In the genomic region with DNA sequence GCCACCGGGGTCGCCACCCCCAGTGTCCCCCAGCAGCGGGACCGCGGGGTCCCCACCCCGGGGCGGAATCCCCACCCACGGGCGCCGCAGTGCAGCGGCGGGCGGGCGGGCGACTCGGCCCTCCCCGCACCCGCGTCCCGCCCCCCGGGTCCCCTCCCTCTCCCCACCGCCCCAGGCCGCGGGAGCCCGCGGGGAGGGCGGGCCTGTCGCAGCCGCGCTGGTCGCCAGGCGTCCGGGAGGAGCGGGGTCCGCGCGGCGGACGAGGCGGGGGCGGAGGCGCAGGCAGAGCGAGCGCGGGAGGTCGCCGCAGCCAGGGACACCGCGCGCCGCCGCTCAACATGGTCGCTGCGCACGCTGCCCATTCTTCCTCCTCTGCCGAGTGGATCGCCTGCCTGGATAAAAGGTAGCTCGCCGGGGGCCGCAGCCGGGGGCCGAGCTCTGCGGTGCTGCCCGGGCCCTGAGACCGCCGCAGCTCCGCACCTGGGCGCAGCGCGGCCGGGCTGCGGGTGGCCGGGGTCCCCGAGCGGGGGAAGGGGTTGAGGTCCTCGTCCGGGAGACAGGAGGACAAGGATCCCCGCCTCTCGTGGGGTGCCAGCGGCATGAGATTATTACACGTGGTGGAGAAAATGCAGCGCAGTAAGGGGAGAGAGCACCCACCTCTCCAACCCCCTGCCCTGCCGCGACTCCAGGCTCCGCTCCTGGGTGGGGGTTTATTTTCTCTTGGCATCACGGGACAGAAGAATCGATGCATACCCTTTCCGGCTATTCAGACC, we compare ENCODE assay signal across 8 cellular contexts. TPM values are rescaled to one million over a fixed set of nuclear protein-coding genes. Genes with fewer than 3 reads are reported as not detected.
DNase-seq lines count a peak whose midpoint lies in the region; ATAC-seq and TF ChIP-seq lines count a peak whose summit lies in the region.

A gene (plus strand): TSS at position 200 of the 773 bp plus-strand sequence. CDS start 139 bp downstream, at position 339.

- H3K4me3 Mint-ChIP-seq in CD4-positive, CD25-positive, alpha-beta regulatory T cell, result peak within 1 kb of the TSS; percentile 47 to 67 (median 66)
- H3K4me3 Mint-ChIP-seq in MCF 10A (ENCODE audit: unreplicated experiment), result peak within 1 kb of the TSS; percentile 44

- CTCF ChIA-PET in MCF 10A (lab: Yijun Ruan, JAX), result interaction anchor here (1.3 kb wide), 1 partner anchor 31 kb away, joined by 3 read pairs; no protein-coding TSS in a partner anchor

- peaks cover 44% of the 10 kb centered on the region for H3K27me3 ChIP-seq in CD4-positive, CD25-positive, alpha-beta regulatory T cell (ENCODE audit: control insufficient read depth, insufficient read depth, low read length)

- no peaks in the 10 kb centered on the region for H3K9me3 ChIP-seq in CD4-positive, CD25-positive, alpha-beta regulatory T cell (ENCODE audit: control insufficient read depth in 2 of 2, low read length in 2 of 2)

- H3K9me3 Mint-ChIP-seq in CD4-positive, CD25-positive, alpha-beta regulatory T cell, result peaks cover 0 to 4% (median 0%) of the 10 kb centered on the region in 7 donors
- H3K9me3 Mint-ChIP-seq in MCF 10A (ENCODE audit: unreplicated experiment), result no peaks in the 10 kb centered on the region

- no peaks in the 10 kb centered on the region for H3K36me3 ChIP-seq in CD4-positive, CD25-positive, alpha-beta regulatory T cell (ENCODE audit: control insufficient read depth, insufficient read depth, low read length)

- no TSS peak for BruUV-seq in MCF 10A (replicated peaks; lab: Mats Ljungman, UMichigan)

- POLR2A ChIA-PET in MCF 10A (lab: Yijun Ruan, JAX), result interaction anchor here (0.7 kb wide), 1 partner anchor 935 kb away, joined by 3 read pairs; no protein-coding TSS in a partner anchor

- H3K4me1 Mint-ChIP-seq in CD4-positive, CD25-positive, alpha-beta regulatory T cell, result peaks cover 0 to 14% (median 1%) of the 10 kb centered on the region in 4 donors
- H3K4me1 Mint-ChIP-seq in MCF 10A (ENCODE audit: insufficient read depth, unreplicated experiment), result no peaks in the 10 kb centered on the region

- intact Hi-C loops in MCF 10A (cut with micrococcal nuclease) (no loop called here), left colon (cut with DNase I, micrococcal nuclease) (no loop called here)

- DNase-seq in CD4-positive, CD25-positive, alpha-beta regulatory T cell, result no peak
- DNase-seq in HuH-7.5 (ENCODE audit: low spot score) (peak; percentile 40), MCF 10A (ENCODE audit: unreplicated experiment) (no peak), left colon (no peak)

- peaks cover 59% of the 10 kb centered on the region for H3K27me3 Mint-ChIP-seq in CD4-positive, CD25-positive, alpha-beta regulatory T cell
- peaks cover 20% of the 10 kb centered on the region for H3K27me3 Mint-ChIP-seq in MCF 10A (ENCODE audit: insufficient read depth, unreplicated experiment)

- no peak within 1 kb of the TSS for H3K4me3 ChIP-seq in CD4-positive, CD25-positive, alpha-beta regulatory T cell (ENCODE audit: low read depth, low read length)

- peak within 1 kb of the TSS in 1 of 3 donors; percentile 2 for H3K27ac Mint-ChIP-seq in CD4-positive, CD25-positive, alpha-beta regulatory T cell
- no peak within 1 kb of the TSS for H3K27ac Mint-ChIP-seq in MCF 10A (ENCODE audit: low read depth, unreplicated experiment)

- H3K27ac ChIP-seq in CD4-positive, CD25-positive, alpha-beta regulatory T cell (ENCODE audit: insufficient read depth, low read length, poor library complexity, severe bottlenecking), result no peak within 1 kb of the TSS
- peak within 1 kb of the TSS; percentile 17 for H3K27ac ChIP-seq in temporal lobe (ENCODE audit: low read depth, low read length)

- TF ChIP-seq CTCF in MCF 10A (IDR thresholded peaks at IDR 0.05; ENCODE audit: unreplicated experiment), result no peak

- no peak for ATAC-seq in CD4-positive, CD25-positive, alpha-beta regulatory T cell (ENCODE audit: low read depth in 2 of 2)
- ATAC-seq in left colon (peak; percentile 38), GM21717 (IDR thresholded peaks at IDR 0.05; ENCODE audit: unreplicated experiment) (no peak), GM18498 (IDR thresholded peaks at IDR 0.05; ENCODE audit: unreplicated experiment) (no peak), GM18520 (IDR thresholded peaks at IDR 0.05; ENCODE audit: unreplicated experiment) (no peak)

- peaks cover 5% of the 10 kb centered on the region for H3K36me3 Mint-ChIP-seq in CD4-positive, CD25-positive, alpha-beta regulatory T cell
- no peaks in the 10 kb centered on the region for H3K36me3 Mint-ChIP-seq in MCF 10A (ENCODE audit: insufficient read depth, unreplicated experiment)

- peaks cover 6% of the 10 kb centered on the region for H3K4me1 ChIP-seq in CD4-positive, CD25-positive, alpha-beta regulatory T cell (ENCODE audit: control insufficient read depth, insufficient read depth, low read length, poor library complexity, severe bottlenecking)

RNA-seq across cellular contexts. Expression of the gene that starts here (rescaled TPM):
- total RNA-seq in CD4-positive, CD25-positive, alpha-beta regulatory T cell, result 1.4 TPM
- not detected for polyA plus RNA-seq in CD4-positive, CD25-positive, alpha-beta regulatory T cell
- total RNA-seq in MCF 10A (2022) (0.42 TPM in 1 of 2 replicates, not detected in the other), left colon (1 to 10 TPM; 1.2 to 2.3 TPM), temporal lobe (13.5 TPM)
